22 cellular contexts compared by ENCODE assay signal in the genomic region with DNA sequence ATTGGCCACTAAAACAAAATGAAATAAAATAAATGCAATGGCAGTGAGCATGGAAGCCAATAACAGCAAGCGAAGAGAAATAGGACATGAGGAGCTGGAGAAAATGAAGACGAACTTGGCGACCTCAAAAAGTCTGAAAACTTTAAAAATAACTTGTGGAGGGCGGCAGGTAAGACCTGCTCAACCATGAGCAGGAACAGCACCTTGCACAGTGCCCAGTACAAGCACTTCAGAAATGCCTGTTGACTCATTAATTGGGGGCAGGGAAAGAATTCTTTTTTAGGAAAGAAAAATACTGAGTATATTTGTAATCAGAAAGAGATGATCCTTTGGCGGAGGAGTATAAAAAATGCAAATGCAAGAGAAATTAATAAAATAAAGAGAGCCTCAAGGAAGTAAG.
"Had no signal": no experiment of that assay in that cellular context is flagged by ENCODE, and none has a peak within 500 bp of the region (broad histone marks: within the 10 kb centered on the region; RNA-seq: fewer than 3 reads in every experiment).

No MANE protein-coding gene starts in this region.

- ATAC-seq: effector memory CD8-positive, alpha-beta T cell; foreskin keratinocyte; gastroesophageal sphincter; heart right ventricle; left colon; left lobe of liver; left ventricle myocardium superior had no signal

- H3K4me3 Mint-ChIP-seq: dendritic cell treated with granulocyte-macrophage colony-stimulating factor and Interleukin-4, amounts not matched to agents 40 ng/mL and 50 ng/mL, for 4 days; effector memory CD8-positive, alpha-beta T cell; endodermal cell; memory B cell had no signal

- H3K27ac Mint-ChIP-seq: dendritic cell treated with granulocyte-macrophage colony-stimulating factor and Interleukin-4, amounts not matched to agents 40 ng/mL and 50 ng/mL, for 4 days; effector memory CD8-positive, alpha-beta T cell; endodermal cell; memory B cell had no signal

- DNase-seq: cerebellar nuclear complex; colonic mucosa; cortex of kidney; effector CD8-positive, alpha-beta T cell; effector memory CD8-positive, alpha-beta T cell; endodermal cell; foreskin keratinocyte; glutamatergic neuron; head of caudate nucleus; heart right ventricle; hippocampal formation; left colon; left ventricle myocardium superior; mammary epithelial cell; mesendoderm; midbrain had no signal

- H3K4me1 ChIP-seq: colonic mucosa, esophagus muscularis mucosa, foreskin keratinocyte, gastroesophageal sphincter had no signal

- H3K36me3 Mint-ChIP-seq: memory B cell had no signal

- H3K4me3 ChIP-seq: colonic mucosa, esophagus muscularis mucosa, gastroesophageal sphincter, heart right ventricle, lung had no signal

- H3K36me3 ChIP-seq: colonic mucosa, esophagus muscularis mucosa, gastroesophageal sphincter, heart right ventricle had no signal

- H3K27ac ChIP-seq: colonic mucosa, esophagus muscularis mucosa, foreskin keratinocyte, gastroesophageal sphincter, heart right ventricle had no signal

- H3K27me3 ChIP-seq: colonic mucosa, esophagus muscularis mucosa, foreskin keratinocyte, gastroesophageal sphincter had no signal

- H3K4me1 Mint-ChIP-seq: endodermal cell, memory B cell had no signal

- H3K9me3 ChIP-seq: colonic mucosa, esophagus muscularis mucosa, gastroesophageal sphincter, heart right ventricle had no signal

- H3K9me3 Mint-ChIP-seq: dendritic cell treated with granulocyte-macrophage colony-stimulating factor and Interleukin-4, amounts not matched to agents 40 ng/mL and 50 ng/mL, for 4 days; effector memory CD8-positive, alpha-beta T cell; endodermal cell; memory B cell had no signal
